Comparison of ENCODE assay signal across 15 cellular contexts in genomic region chr1:203136409-203137042, GRCh38. TPM values are rescaled to one million over a fixed set of nuclear protein-coding genes. Genes with fewer than 3 reads are reported as not detected.
DNase-seq lines count a peak whose midpoint lies in the region; ATAC-seq and TF ChIP-seq lines count a peak whose summit lies in the region.
"Had no signal": no experiment of that assay in that cellular context is flagged by ENCODE, and none has a peak within 500 bp of the region (broad histone marks: within the 10 kb centered on the region; RNA-seq: fewer than 3 reads in every experiment).

No MANE protein-coding gene starts in this region.

- H2AK5ac ChIP-seq in mesendoderm (ENCODE audit: low read length), result no peak overlapping the region

- H3K23ac ChIP-seq in mesendoderm (ENCODE audit: low read length), result no peak overlapping the region

- H3K4me1 ChIP-seq in mesendoderm (ENCODE audit: control insufficient read depth, low read depth, low read length), result peaks cover 16% of the 10 kb centered on the region
- H3K4me1 ChIP-seq: gastrocnemius medialis had no signal

- H3K79me1 ChIP-seq in mesendoderm (ENCODE audit: low read length), result peaks cover 3% of the 10 kb centered on the region

- no peak overlapping the region for H3K4me2 ChIP-seq in mesendoderm (ENCODE audit: low read length)

- H3K56ac ChIP-seq in mesendoderm (ENCODE audit: low read length), result no peak overlapping the region

- DNase-seq in Calu3, result peak; percentile 59
- DNase-seq in HuH-7.5 (ENCODE audit: low spot score), result peak; percentile 45
- DNase-seq in mesendoderm, result peak; percentile 44
- DNase-seq in COR-L47 (lab: John Stamatoyannopoulos, UW), result no peak
- DNase-seq: activated naive CD8-positive, alpha-beta T cell treated with anti-CD3 and anti-CD28 coated beads, Interleukin-2, amount 10 ng/mL, durations not matched to agents 7 days and 5 days; gastrocnemius medialis; natural killer cell; NCI-H510A treated with DMSO at 0.1 percent for 48 hours; right cardiac atrium; SIG-M5 had no signal

- no peaks in the 10 kb centered on the region for H3K27me3 Mint-ChIP-seq in Calu3 (ENCODE audit: unreplicated experiment)
- H3K27me3 Mint-ChIP-seq in activated T-helper 17 cell treated with anti-CD3 and anti-CD28 coated beads, Interleukin-2, amount 50 U/mL, for 72 hours, result peaks cover 5% of the 10 kb centered on the region

- H3K27ac Mint-ChIP-seq in Calu3 (ENCODE audit: unreplicated experiment), result no peak overlapping the region
- H3K27ac Mint-ChIP-seq in activated T-helper 17 cell treated with anti-CD3 and anti-CD28 coated beads, Interleukin-2, amount 50 U/mL, for 72 hours, result no peak overlapping the region
- H3K27ac Mint-ChIP-seq: activated naive CD8-positive, alpha-beta T cell treated with anti-CD3 and anti-CD28 coated beads, Interleukin-2, amount 10 ng/mL, durations not matched to agents 7 days and 5 days; natural killer cell had no signal

- no TSS peak for BruUV-seq in Calu3 (replicated peaks; lab: Mats Ljungman, UMichigan)

- intact Hi-C loops in Calu3 (cut with micrococcal nuclease; ENCODE audit: unreplicated experiment), result no loop called here

- no peaks in the 10 kb centered on the region for H3K79me2 ChIP-seq in mesendoderm (ENCODE audit: control insufficient read depth, insufficient read depth, low read length)

- H2BK15ac ChIP-seq in mesendoderm (replicated peaks; ENCODE audit: low read depth), result no peak overlapping the region

- H3K4me1 Mint-ChIP-seq in Calu3 (ENCODE audit: low read depth, unreplicated experiment), result peaks cover 12% of the 10 kb centered on the region
- H3K4me1 Mint-ChIP-seq in activated T-helper 17 cell treated with anti-CD3 and anti-CD28 coated beads, Interleukin-2, amount 50 U/mL, for 72 hours, result no peaks in the 10 kb centered on the region

- H3K9me3 Mint-ChIP-seq in Calu3 (ENCODE audit: low read depth, unreplicated experiment), result no peaks in the 10 kb centered on the region
- no peaks in the 10 kb centered on the region for H3K9me3 Mint-ChIP-seq in activated T-helper 17 cell treated with anti-CD3 and anti-CD28 coated beads, Interleukin-2, amount 50 U/mL, for 72 hours
- H3K9me3 Mint-ChIP-seq: activated naive CD8-positive, alpha-beta T cell treated with anti-CD3 and anti-CD28 coated beads, Interleukin-2, amount 10 ng/mL, durations not matched to agents 7 days and 5 days; CD8-positive, alpha-beta memory T cell; natural killer cell had no signal

- no peak overlapping the region for H2BK5ac ChIP-seq in mesendoderm (ENCODE audit: low read length)

- no peak overlapping the region for H3K27ac ChIP-seq in mesendoderm (ENCODE audit: low read depth, low read length)
- H3K27ac ChIP-seq: gastrocnemius medialis had no signal

- no peaks in the 10 kb centered on the region for H3K27me3 ChIP-seq in mesendoderm (ENCODE audit: insufficient read depth, low read length, poor library complexity)
- H3K27me3 ChIP-seq: gastrocnemius medialis had no signal

- no peak overlapping the region for H3K4me3 ChIP-seq in mesendoderm (ENCODE audit: low read length)
- H3K4me3 ChIP-seq: gastrocnemius medialis had no signal

- no peak overlapping the region for H3K4ac ChIP-seq in mesendoderm (ENCODE audit: low read depth, low read length)

- no peak overlapping the region for H3K9ac ChIP-seq in mesendoderm (ENCODE audit: low read length)

- H3K36me3 Mint-ChIP-seq in Calu3 (ENCODE audit: insufficient read depth, unreplicated experiment), result no peaks in the 10 kb centered on the region
- no peaks in the 10 kb centered on the region for H3K36me3 Mint-ChIP-seq in activated T-helper 17 cell treated with anti-CD3 and anti-CD28 coated beads, Interleukin-2, amount 50 U/mL, for 72 hours (ENCODE audit: low read depth)
- H3K36me3 Mint-ChIP-seq: activated naive CD8-positive, alpha-beta T cell treated with anti-CD3 and anti-CD28 coated beads, Interleukin-2, amount 10 ng/mL, durations not matched to agents 7 days and 5 days; CD8-positive, alpha-beta memory T cell; natural killer cell had no signal

- ATAC-seq in activated T-helper 17 cell treated with anti-CD3 and anti-CD28 coated beads, Interleukin-2, amount 50 U/mL, for 72 hours (replicated peaks), result peak; percentile 12
- no peak for ATAC-seq in HG02571 (IDR thresholded peaks at IDR 0.05; ENCODE audit: unreplicated experiment)
- ATAC-seq in HG03045 (IDR thresholded peaks at IDR 0.05; ENCODE audit: unreplicated experiment), result no peak
- ATAC-seq: gastrocnemius medialis, right cardiac atrium had no signal

- H3K18ac ChIP-seq in mesendoderm (ENCODE audit: low read length), result no peak overlapping the region

- TF ChIP-seq CTCF in Calu3 (IDR thresholded peaks at IDR 0.05; ENCODE audit: unreplicated experiment), result no peak

- no peak overlapping the region for H4K8ac ChIP-seq in mesendoderm (ENCODE audit: low read depth, low read length)

- H3K36me3 ChIP-seq in mesendoderm (ENCODE audit: control insufficient read depth, insufficient read depth, low read length), result no peaks in the 10 kb centered on the region
- H3K36me3 ChIP-seq: gastrocnemius medialis had no signal

- H3K4me3 Mint-ChIP-seq in Calu3 (ENCODE audit: low read depth, unreplicated experiment), result no peak overlapping the region
- H3K4me3 Mint-ChIP-seq in activated T-helper 17 cell treated with anti-CD3 and anti-CD28 coated beads, Interleukin-2, amount 50 U/mL, for 72 hours, result no peak overlapping the region
- H3K4me3 Mint-ChIP-seq: CD8-positive, alpha-beta memory T cell; natural killer cell had no signal

- no peak overlapping the region for H4K5ac ChIP-seq in mesendoderm (ENCODE audit: low read length)

- WGBS in mesendoderm (ENCODE audit: extremely low coverage, insufficient coverage, low lambda C conversion rate), result no CpG with 5 or more reads among the region's 1 CpG

- CTCF ChIA-PET in Calu3 (lab: Charles Lee), result interaction anchor here (0.6 to 1.7 kb wide), 6 partner anchors 8 to 80 kb away, joined by 3 to 6 read pairs (median 4); partner anchors contain the start of gene ADORA1

- no peak overlapping the region for H2BK120ac ChIP-seq in mesendoderm (ENCODE audit: low read depth, low read length)

RNA-seq across cellular contexts. Expression of gene ADORA1, which starts 9.0 kb away (rescaled TPM):
- 1.5 and 1.7 TPM in 2 replicates for total RNA-seq in Calu3 (2022)
- not detected for total RNA-seq in activated T-helper 17 cell treated with anti-CD3 and anti-CD28 coated beads, Interleukin-2, amount 50 U/mL, for 72 hours
- polyA plus RNA-seq in mesendoderm (2013, experiment 1 of 2), result 8.0 TPM
- polyA plus RNA-seq in mesendoderm (2013, experiment 2 of 2), result 8.0 TPM
- total RNA-seq: activated naive CD8-positive, alpha-beta T cell treated with anti-CD3 and anti-CD28 coated beads, Interleukin-2, amount 10 ng/mL, durations not matched to agents 7 days and 5 days; CD8-positive, alpha-beta memory T cell; natural killer cell had no signal
- polyA plus RNA-seq: CD8-positive, alpha-beta memory T cell had no signal

RNA-seq across cellular contexts. Expression of gene MYBPH, which starts 39.1 kb away (rescaled TPM):
- not detected in 2 replicates for total RNA-seq in Calu3 (2022)
- total RNA-seq in activated T-helper 17 cell treated with anti-CD3 and anti-CD28 coated beads, Interleukin-2, amount 50 U/mL, for 72 hours, result not detected
- polyA plus RNA-seq in mesendoderm (2013, experiment 1 of 2), result not detected
- 0.04 TPM for polyA plus RNA-seq in mesendoderm (2013, experiment 2 of 2)
- total RNA-seq: activated naive CD8-positive, alpha-beta T cell treated with anti-CD3 and anti-CD28 coated beads, Interleukin-2, amount 10 ng/mL, durations not matched to agents 7 days and 5 days; CD8-positive, alpha-beta memory T cell; kidney epithelial cell; natural killer cell; right cardiac atrium had no signal
- polyA plus RNA-seq: CD8-positive, alpha-beta memory T cell had no signal

RNA-seq across cellular contexts. Expression of gene CHI3L1, which starts 50.0 kb away (rescaled TPM):
- total RNA-seq in Calu3 (2022), result not detected in 2 replicates
- total RNA-seq in activated T-helper 17 cell treated with anti-CD3 and anti-CD28 coated beads, Interleukin-2, amount 50 U/mL, for 72 hours, result not detected
- polyA plus RNA-seq in mesendoderm (2013, experiment 1 of 2), result 0.22 TPM
- 0.20 TPM for polyA plus RNA-seq in mesendoderm (2013, experiment 2 of 2)
- total RNA-seq: CD8-positive, alpha-beta memory T cell had no signal
- polyA plus RNA-seq: CD8-positive, alpha-beta memory T cell had no signal

RNA-seq across cellular contexts. Expression of gene MYOG, which starts 50.7 kb away (rescaled TPM):
- not detected in 2 replicates for total RNA-seq in Calu3 (2022)
- not detected for total RNA-seq in activated T-helper 17 cell treated with anti-CD3 and anti-CD28 coated beads, Interleukin-2, amount 50 U/mL, for 72 hours
- 0.13 TPM for polyA plus RNA-seq in mesendoderm (2013, experiment 1 of 2)
- 0.08 TPM for polyA plus RNA-seq in mesendoderm (2013, experiment 2 of 2)
- total RNA-seq: activated naive CD8-positive, alpha-beta T cell treated with anti-CD3 and anti-CD28 coated beads, Interleukin-2, amount 10 ng/mL, durations not matched to agents 7 days and 5 days; CD8-positive, alpha-beta memory T cell; kidney epithelial cell; natural killer cell; right cardiac atrium had no signal
- polyA plus RNA-seq: CD8-positive, alpha-beta memory T cell; right cardiac atrium had no signal
